Comparison of ENCODE assay signal across 8 cellular contexts in genomic region chr12:109573029-109573913, GRCh38. TPM values are rescaled to one million over a fixed set of nuclear protein-coding genes. Genes with fewer than 3 reads are reported as not detected.
DNase-seq lines count a peak whose midpoint lies in the region; ATAC-seq and TF ChIP-seq lines count a peak whose summit lies in the region.

MMAB (minus strand) TSS chr12:109573504; CDS start chr12:109573480, 24 bp downstream.
MVK (plus strand) TSS chr12:109573794; CDS start chr12:109574823, 1,029 bp downstream.

- no peaks in the 10 kb centered on the region for H3K27me3 ChIP-seq in mucosa of rectum (ENCODE audit: control insufficient read depth in 2 of 2, insufficient read depth in 2 of 2, low read length in 2 of 2)

- TF ChIP-seq POLR2A in erythroblast (IDR thresholded peaks at IDR 0.05; ENCODE audit: low read length) = peak; percentile 94

- DNase-seq in DMS153 treated with DMSO at 0.1 percent for 48 hours (lab: John Stamatoyannopoulos, UW; ENCODE audit: unreplicated experiment) (peak; percentile 97), KBM-7 (peak; percentile 99), erythroblast (lab: John Stamatoyannopoulos, UW) (peak; percentile 99)
- peak; percentile 96 for DNase-seq in activated T-cell treated with anti-CD3 and anti-CD28 coated beads, Interleukin-2, amount 50 U/mL, for 24 hours
- DNase-seq in stimulated activated CD8-positive, alpha-beta memory T cell treated with anti-CD3 and anti-CD28 coated beads, Interleukin-4, amount 100 ng/mL, for 48 hours = peak; percentile 97

- H3K36me3 Mint-ChIP-seq in activated T-cell treated with anti-CD3 and anti-CD28 coated beads, Interleukin-2, amount 50 U/mL, for 24 hours (ENCODE audit: low read depth) = peaks cover 74% of the 10 kb centered on the region

- H3K27me3 Mint-ChIP-seq in activated T-cell treated with anti-CD3 and anti-CD28 coated beads, Interleukin-2, amount 50 U/mL, for 24 hours = no peaks in the 10 kb centered on the region

- H3K4me1 ChIP-seq in mucosa of rectum (ENCODE audit: control insufficient read depth in 2 of 2, insufficient read depth in 2 of 2, low read length in 2 of 2) = peaks cover 6 to 11% of the 10 kb centered on the region in 2 donors

- H3K9me3 ChIP-seq in mucosa of rectum (ENCODE audit: control insufficient read depth in 2 of 2, low read length in 2 of 2) = no peaks in the 10 kb centered on the region

- peak within 1 kb of the TSS; percentile 90 to 94 for H3K9ac ChIP-seq in mucosa of rectum (ENCODE audit: low read depth in 1 of 2, low read length in 2 of 2)

- peaks cover 29% of the 10 kb centered on the region for H3K4me1 Mint-ChIP-seq in activated T-cell treated with anti-CD3 and anti-CD28 coated beads, Interleukin-2, amount 50 U/mL, for 24 hours (ENCODE audit: low read depth)

- H3K4me3 Mint-ChIP-seq in activated T-cell treated with anti-CD3 and anti-CD28 coated beads, Interleukin-2, amount 50 U/mL, for 24 hours = peak within 1 kb of the TSS; percentile 87

- in situ Hi-C loops in KBM-7 (cut with MboI; ENCODE audit: low pct_unique_long_range_greater_than_20kb, low sequenced_read_pairs) = no loop called here

- peak; percentile 92 for ATAC-seq in GM21717 (IDR thresholded peaks at IDR 0.05; ENCODE audit: unreplicated experiment)

- peaks cover 10 to 23% of the 10 kb centered on the region in 2 donors for H3K36me3 ChIP-seq in mucosa of rectum (ENCODE audit: control insufficient read depth in 2 of 2, insufficient read depth in 2 of 2, low read length in 2 of 2)

- H3K9me3 Mint-ChIP-seq in activated T-cell treated with anti-CD3 and anti-CD28 coated beads, Interleukin-2, amount 50 U/mL, for 24 hours = no peaks in the 10 kb centered on the region

- peak within 1 kb of the TSS; percentile 88 to 91 for H3K27ac ChIP-seq in mucosa of rectum (ENCODE audit: low read depth in 2 of 2, low read length in 2 of 2)

- H3K4me3 ChIP-seq in mucosa of rectum (ENCODE audit: low read length in 2 of 2) = peak within 1 kb of the TSS; percentile 83 to 98

- peak within 1 kb of the TSS; percentile 98 for H3K27ac Mint-ChIP-seq in activated T-cell treated with anti-CD3 and anti-CD28 coated beads, Interleukin-2, amount 50 U/mL, for 24 hours

TF ChIP-seq in PFSK-1, 5 proteins besides CTCF, POLR2A, EP300 and RAD21:
- TF ChIP-seq REST (IDR thresholded peaks at IDR 0.05; ENCODE audit: insufficient read depth in 1 of 2, low read depth in 2 of 2, low read length in 2 of 2) (peak in 1 of 2 experiments; percentile 60; a peak in 1 of 4 replicates), TAF1 (IDR thresholded peaks at IDR 0.05; ENCODE audit: borderline replicate concordance, insufficient read depth, low read length) (0 out of 2 replicates have a peak, but pooled peaks have one; percentile 54), FOXP2 (optimal IDR thresholded peaks at IDR 0.05; ENCODE audit: borderline replicate concordance, extremely low read depth, extremely low read length, insufficient read depth) (peak; percentile 86), SIN3A (IDR thresholded peaks at IDR 0.05; ENCODE audit: borderline replicate concordance, insufficient read depth, low read length) (no peak; the same call in 1 of the 2 replicates), POLR2AphosphoS5 (IDR thresholded peaks at IDR 0.05; ENCODE audit: low read depth, low read length) (peak; percentile 90)

RNA-seq across cellular contexts. Expression of gene MMAB, which starts in this region (rescaled TPM):
- polyA plus RNA-seq in PFSK-1 (2012; ENCODE audit: insufficient read length, low read depth) = 22.4 TPM

RNA-seq across cellular contexts. Expression of gene MVK, which starts in this region (rescaled TPM):
- 12.2 TPM for polyA plus RNA-seq in PFSK-1 (2012; ENCODE audit: insufficient read length, low read depth)

Comparison
In these comparisons a context has a peak if more than half of its experiments do, and no peak if none do; other contexts are left out.
1. Peak in every context shown above with its lines: DNase-seq, ATAC-seq, H3K4me3 ChIP-seq and H3K27ac ChIP-seq.